ENCODE assay signal across 23 cellular contexts in the genomic region with DNA sequence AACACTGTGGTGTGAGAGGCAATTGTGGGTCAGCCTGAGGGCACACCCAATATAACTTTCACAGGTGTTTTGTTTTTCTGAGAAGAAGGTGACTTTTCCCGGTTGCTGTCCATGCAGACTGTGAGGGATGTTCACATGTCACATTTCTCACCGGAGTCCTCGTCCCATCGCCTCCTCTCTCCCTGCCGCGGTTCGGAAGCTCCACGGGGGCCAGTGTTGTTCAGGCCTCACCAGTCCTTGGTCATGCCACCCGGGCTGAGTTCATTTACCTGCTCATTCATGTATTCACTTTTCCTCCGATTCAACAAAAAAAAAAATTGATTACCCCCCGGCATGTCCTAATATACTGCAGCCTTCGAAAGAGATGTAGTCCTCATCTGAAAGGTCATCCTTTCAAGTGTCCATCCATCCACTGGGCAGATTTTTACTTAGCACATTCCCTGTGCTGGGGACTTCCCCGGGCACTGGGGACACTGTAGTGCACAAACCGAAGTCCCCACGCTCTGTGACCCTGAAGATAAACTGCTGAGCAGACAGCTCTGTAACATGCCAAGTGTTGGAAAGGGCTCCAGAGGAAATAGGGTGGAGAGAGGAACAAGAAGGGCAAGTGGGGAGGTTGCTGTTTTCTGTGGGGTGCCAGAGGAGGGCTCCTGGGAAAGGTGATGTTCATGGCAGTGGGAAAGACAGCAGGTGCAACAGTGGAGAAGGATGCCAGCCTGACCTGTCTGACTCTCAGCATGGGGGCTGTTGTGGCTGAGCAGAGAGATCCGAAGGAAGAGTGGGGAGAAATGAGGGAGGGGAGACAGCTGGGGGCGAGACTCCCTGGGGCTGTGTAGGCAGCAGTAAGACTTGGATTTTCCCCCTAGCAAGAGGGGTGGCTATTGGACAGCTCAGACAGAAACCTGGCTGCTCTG. TPM values are rescaled to one million over a fixed set of nuclear protein-coding genes. Genes with fewer than 3 reads are reported as not detected.
"Had no signal": no experiment of that assay in that cellular context is flagged by ENCODE, and none has a peak within 500 bp of the region (broad histone marks: within the 10 kb centered on the region; RNA-seq: fewer than 3 reads in every experiment).

No MANE protein-coding gene starts in this region.

- H3K36me3 ChIP-seq: transverse colon, uterus had no signal

- H3K27ac ChIP-seq: left lung, parathyroid adenoma, suprapubic skin, transverse colon, uterus had no signal

- DNase-seq: activated CD4-positive, alpha-beta T cell treated with anti-CD3 and anti-CD28 coated beads, Interleukin-2, amount 10 ng/mL, durations not matched to agents 7 days and 5 days; activated CD8-positive, alpha-beta T cell treated with anti-CD3 and anti-CD28 coated beads, Interleukin-2, amount 10 ng/mL, durations not matched to agents 7 days and 5 days; activated gamma-delta T cell treated with Interleukin-2 at 50 U/mL for 16 hours; amygdala; central memory CD4-positive, alpha-beta T cell; foreskin melanocyte; stimulated activated CD4-positive, alpha-beta T cell treated with anti-CD3 and anti-CD28 coated beads, Interleukin-12 subunit alpha, Interleukin-12 subunit beta, amount 100 ng/mL, for 4 hours; stimulated activated CD4-positive, alpha-beta T cell treated with anti-CD3 and anti-CD28 coated beads, Interleukin-1b, Interleukin-23, amount 100 ng/mL, for 48 hours; stimulated activated naive CD8-positive, alpha-beta T cell treated with anti-CD3 and anti-CD28 coated beads, Interleukin-15, amount 100 ng/mL, for 72 hours; T1000; transverse colon had no signal

- ATAC-seq: activated CD4-positive, CD25-positive, alpha-beta regulatory T cell treated with anti-CD3 and anti-CD28 coated beads, Interleukin-2, amount 50 U/mL, for 24 hours; activated CD8-positive, alpha-beta T cell treated with anti-CD3 and anti-CD28 coated beads, Interleukin-2, amount 10 ng/mL, durations not matched to agents 7 days and 5 days; SK-N-SH treated with all-trans-retinoic acid at 6 μM for 48 hours; stimulated activated naive CD8-positive, alpha-beta T cell treated with anti-CD3 and anti-CD28 coated beads, Interleukin-15, amount 100 ng/mL, for 72 hours had no signal

- H3K27me3 Mint-ChIP-seq: activated naive CD8-positive, alpha-beta T cell; brain; stimulated activated naive CD8-positive, alpha-beta T cell treated with anti-CD3 and anti-CD28 coated beads, Interleukin-15, amount 100 ng/mL, for 72 hours had no signal

- FAIRE-seq: colon, kidney had no signal

- H3K4me3 ChIP-seq: left lung, suprapubic skin, transverse colon, uterus had no signal

- H3K4me1 ChIP-seq: left lung, suprapubic skin, transverse colon, uterus had no signal

- H3K27ac Mint-ChIP-seq: activated CD4-positive, alpha-beta T cell treated with anti-CD3 and anti-CD28 coated beads, Interleukin-2, amount 10 ng/mL, durations not matched to agents 7 days and 5 days; activated CD8-positive, alpha-beta T cell treated with anti-CD3 and anti-CD28 coated beads, Interleukin-2, amount 10 ng/mL, durations not matched to agents 7 days and 5 days; activated naive CD8-positive, alpha-beta T cell; endodermal cell; stimulated activated naive CD8-positive, alpha-beta T cell treated with anti-CD3 and anti-CD28 coated beads, Interleukin-15, amount 100 ng/mL, for 72 hours had no signal

- H3K9me3 ChIP-seq: suprapubic skin, transverse colon, uterus had no signal

- H3K4me1 Mint-ChIP-seq: brain had no signal

- H3K27me3 ChIP-seq: left lung, suprapubic skin, transverse colon, uterus had no signal

- H3K4me3 Mint-ChIP-seq: activated CD4-positive, alpha-beta T cell treated with anti-CD3 and anti-CD28 coated beads, Interleukin-2, amount 10 ng/mL, durations not matched to agents 7 days and 5 days; activated CD8-positive, alpha-beta T cell treated with anti-CD3 and anti-CD28 coated beads, Interleukin-2, amount 10 ng/mL, durations not matched to agents 7 days and 5 days; activated naive CD8-positive, alpha-beta T cell; brain; endodermal cell; stimulated activated naive CD8-positive, alpha-beta T cell treated with anti-CD3 and anti-CD28 coated beads, Interleukin-15, amount 100 ng/mL, for 72 hours had no signal

RNA-seq across cellular contexts. Expression of a gene that starts 59.3 kb away (rescaled TPM):
- total RNA-seq: activated CD4-positive, alpha-beta T cell treated with anti-CD3 and anti-CD28 coated beads, Interleukin-2, amount 10 ng/mL, durations not matched to agents 7 days and 5 days; T-helper 1 cell treated with Interleukin-12 subunit alpha and Interleukin-12 subunit beta and Interleukin-4 antibody, amounts not matched to agents 30 ng/mL and 1 ng/mL, for 36 hours had no signal
